In genomic region chr20:35473684-35474083, GRCh38 we compare ENCODE assay signal across 9 cellular contexts. TPM values are rescaled to one million over a fixed set of nuclear protein-coding genes. Genes with fewer than 3 reads are reported as not detected.
"Had no signal": no experiment of that assay in that cellular context is flagged by ENCODE, and none has a peak within 500 bp of the region (broad histone marks: within the 10 kb centered on the region; RNA-seq: fewer than 3 reads in every experiment).

No MANE protein-coding gene starts in this region.

- ATAC-seq: GM12878 had no signal

- FAIRE-seq: G401.6, GM12878, GM12891, GM12892, GM18507, GM19239 had no signal

- H3K4me3 ChIP-seq: GM12878 had no signal

- DNase-seq: GDM1, GF-D8 had no signal

RNA-seq across cellular contexts. Expression of gene C20orf173, which starts 55.8 kb away (rescaled TPM):
- total RNA-seq: G401, GM12878 had no signal
- polyA plus RNA-seq: GM12878 had no signal
